ENCODE assay signal across 17 cellular contexts in genomic region chr22:28793976-28794584, GRCh38. TPM values are rescaled to one million over a fixed set of nuclear protein-coding genes. Genes with fewer than 3 reads are reported as not detected.
DNase-seq lines count a peak whose midpoint lies in the region; ATAC-seq, FAIRE-seq and TF ChIP-seq lines count a peak whose summit lies in the region.
"Had no signal": no experiment of that assay in that cellular context is flagged by ENCODE, and none has a peak within 500 bp of the region (broad histone marks: within the 10 kb centered on the region; RNA-seq: fewer than 3 reads in every experiment).

No MANE protein-coding gene starts in this region.

- TF ChIP-seq EP300 in GM12878 (IDR thresholded peaks at IDR 0.05; ENCODE audit: borderline replicate concordance in 1 of 2, control insufficient read depth in 1 of 2, low read depth in 2 of 2, low read length in 2 of 2) (no peak), esophagus muscularis mucosa (IDR thresholded peaks at IDR 0.05) (no peak)

- no peak overlapping the region for H2AFZ ChIP-seq in GM12878 (ENCODE audit: control insufficient read depth, low read depth, low read length)

- SMC1A ChIA-PET in GM12878 (lab: Charles Lee; ENCODE audit: uncharacterized antibody, unreplicated experiment): interaction anchor here (0.8 to 12.5 kb wide), 9 partner anchors 9 to 193 kb away, joined by 3 to 130 read pairs (median 4); no protein-coding TSS in a partner anchor

- BruUV-seq in GM12878 (replicated peaks; lab: Mats Ljungman, UMichigan): no TSS peak

- peaks cover 58% of the 10 kb centered on the region for H3K4me1 Mint-ChIP-seq in T-helper 1 cell treated with Interleukin-12 subunit alpha and Interleukin-12 subunit beta and Interleukin-4 antibody, amounts not matched to agents 30 μg/mL and 1 μg/mL, for 36 hours (ENCODE audit: low read depth)
- H3K4me1 Mint-ChIP-seq in naive thymus-derived CD8-positive, alpha-beta T cell: peaks cover 23 to 83% (median 79%) of the 10 kb centered on the region in 4 donors

- in situ Hi-C loops in GM12878 (cut with MboI) (no loop called here), ACHN (cut with HindIII; ENCODE audit: low pct_ligation_motif_present, low pct_unique_long_range_greater_than_20kb, low sequenced_read_pairs) (no loop called here)

- H3K9me3 Mint-ChIP-seq in T-helper 1 cell treated with Interleukin-12 subunit alpha and Interleukin-12 subunit beta and Interleukin-4 antibody, amounts not matched to agents 30 μg/mL and 1 μg/mL, for 36 hours: no peaks in the 10 kb centered on the region
- H3K9me3 Mint-ChIP-seq in naive thymus-derived CD8-positive, alpha-beta T cell: no peaks in the 10 kb centered on the region
- H3K9me3 Mint-ChIP-seq: HFFc6 had no signal

- no peaks in the 10 kb centered on the region for H3K27me3 ChIP-seq in GM12878 (replicated peaks in 1 of 2; ENCODE audit: control insufficient read depth in 2 of 2, insufficient read depth in 2 of 2, low read length in 1 of 2)
- no peaks in the 10 kb centered on the region for H3K27me3 ChIP-seq in esophagus muscularis mucosa
- H3K27me3 ChIP-seq in foreskin keratinocyte: no peaks in the 10 kb centered on the region

- H3K27ac ChIP-seq in GM12878 (ENCODE audit: control insufficient read depth, insufficient read depth): no peak overlapping the region
- H3K27ac ChIP-seq in esophagus muscularis mucosa (replicated peaks in 1 of 4): peak overlapping the region in 1 of 4 donors; percentile 5
- no peak overlapping the region for H3K27ac ChIP-seq in foreskin keratinocyte
- H3K27ac ChIP-seq: psoas muscle had no signal

- POLR2A ChIA-PET in GM12878 (lab: Charles Lee): interaction anchor here (1.0 to 5.7 kb wide), 3 partner anchors 17 to 25 kb away, joined by 4 to 29 read pairs (median 6); no protein-coding TSS in a partner anchor
- POLR2A ChIA-PET in naive thymus-derived CD8-positive, alpha-beta T cell (lab: Charles Lee): interaction anchor here (0.6 to 1.2 kb wide), 3 partner anchors 9 to 875 kb away, joined by 3 to 6 read pairs (median 3); no protein-coding TSS in a partner anchor

- H3K36me3 Mint-ChIP-seq in T-helper 1 cell treated with Interleukin-12 subunit alpha and Interleukin-12 subunit beta and Interleukin-4 antibody, amounts not matched to agents 30 μg/mL and 1 μg/mL, for 36 hours (ENCODE audit: low read depth): peaks cover 62% of the 10 kb centered on the region
- peaks cover 0 to 77% (median 21%) of the 10 kb centered on the region in 3 donors for H3K36me3 Mint-ChIP-seq in naive thymus-derived CD8-positive, alpha-beta T cell

- no peak for TF ChIP-seq RAD21 in GM12878 (IDR thresholded peaks at IDR 0.05; ENCODE audit: insufficient read depth, low read depth, low read length)

- H4K20me1 ChIP-seq in GM12878 (ENCODE audit: control insufficient read depth, insufficient read depth): no peaks in the 10 kb centered on the region

- no peaks in the 10 kb centered on the region for H3K27me3 Mint-ChIP-seq in T-helper 1 cell treated with Interleukin-12 subunit alpha and Interleukin-12 subunit beta and Interleukin-4 antibody, amounts not matched to agents 30 μg/mL and 1 μg/mL, for 36 hours (ENCODE audit: low read depth)
- H3K27me3 Mint-ChIP-seq in naive thymus-derived CD8-positive, alpha-beta T cell: no peaks in the 10 kb centered on the region

- TF ChIP-seq CTCF in GM12878 (IDR thresholded peaks at IDR 0.05 in 2 of 3, conservative IDR thresholded peaks at IDR 0.05 in 1 of 3; ENCODE audit: control insufficient read depth in 2 of 3, extremely low read depth in 1 of 3, insufficient read depth in 1 of 3, low read depth in 3 of 3, low read length in 3 of 3) (no peak), esophagus muscularis mucosa (IDR thresholded peaks at IDR 0.05) (no peak), foreskin keratinocyte (conservative IDR thresholded peaks at IDR 0.05) (no peak)

- no peak overlapping the region for H3K9ac ChIP-seq in GM12878 (ENCODE audit: control insufficient read depth, insufficient read depth, low read length)

- peak overlapping the region; percentile 56 for H3K4me3 Mint-ChIP-seq in T-helper 1 cell treated with Interleukin-12 subunit alpha and Interleukin-12 subunit beta and Interleukin-4 antibody, amounts not matched to agents 30 μg/mL and 1 μg/mL, for 36 hours
- peak overlapping the region in 4 of 10 donors; percentile 16 to 51 (median 36) for H3K4me3 Mint-ChIP-seq in naive thymus-derived CD8-positive, alpha-beta T cell
- H3K4me3 Mint-ChIP-seq: HFFc6 had no signal

- RAD21 ChIA-PET in GM12878 (lab: Charles Lee; ENCODE audit: unreplicated experiment): interaction anchor here (1.2 to 2.8 kb wide), 4 partner anchors 26 to 50 kb away, joined by 3 to 15 read pairs (median 4); no protein-coding TSS in a partner anchor

- intact Hi-C loops in GM12878 (cut with micrococcal nuclease; ENCODE audit: unreplicated experiment) (loop anchor here (5.0 to 10.0 kb wide), 2 partner anchors 52 to 119 kb away; partner anchors contain the start of genes CHEK2, HSCB and TTC28), esophagus muscularis mucosa (cut with DNase I) (no loop called here)

- peaks cover 50% of the 10 kb centered on the region for H3K4me1 ChIP-seq in GM12878 (ENCODE audit: control insufficient read depth, insufficient read depth, low read length)
- peaks cover 32 to 49% (median 44%) of the 10 kb centered on the region in 4 donors for H3K4me1 ChIP-seq in esophagus muscularis mucosa
- H3K4me1 ChIP-seq in foreskin keratinocyte: no peaks in the 10 kb centered on the region

- FAIRE-seq in GM19239 (lab: Jason Lieb, UNC) (peak; percentile 26), GM12878 (lab: Jason Lieb, UNC) (no peak)
- FAIRE-seq: TTC549 had no signal

- H3K36me3 ChIP-seq in GM12878 (ENCODE audit: control insufficient read depth in 2 of 2, insufficient read depth in 2 of 2, low read length in 1 of 2) (peaks cover 8 to 26% of the 10 kb centered on the region in 2 experiments), esophagus muscularis mucosa (peaks cover 34 to 77% (median 59%) of the 10 kb centered on the region in 4 donors)

- H3K79me2 ChIP-seq in GM12878 (ENCODE audit: control insufficient read depth, insufficient read depth, low read length): peaks cover 41% of the 10 kb centered on the region

- no peak overlapping the region; the same call in 1 of the 2 replicates for H3K4me2 ChIP-seq in GM12878 (ENCODE audit: control insufficient read depth, insufficient read depth)

- CTCF ChIA-PET in GM12878 (lab: Yijun Ruan, JAX): interaction anchor here (0.7 to 3.3 kb wide), 5 partner anchors 8 to 20 kb away, joined by 3 to 17 read pairs (median 6); partner anchors contain the start of gene CCDC117

- H3K9me3 ChIP-seq in GM12878 (replicated peaks; ENCODE audit: control insufficient read depth, insufficient read depth, low read length): no peaks in the 10 kb centered on the region
- no peaks in the 10 kb centered on the region for H3K9me3 ChIP-seq in esophagus muscularis mucosa
- H3K9me3 ChIP-seq: psoas muscle had no signal

- WGBS in GM12878 (ENCODE audit: insufficient coverage, insufficient replicate concordance, low lambda C conversion rate, missing lambda C conversion rate): 98% methylated on average over 4 of the region's 4 CpGs
- 76% methylated on average over 4 of the region's 4 CpGs for WGBS in esophagus muscularis mucosa

- peak overlapping the region; percentile 59 for H3K27ac Mint-ChIP-seq in T-helper 1 cell treated with Interleukin-12 subunit alpha and Interleukin-12 subunit beta and Interleukin-4 antibody, amounts not matched to agents 30 μg/mL and 1 μg/mL, for 36 hours
- peak overlapping the region; percentile 1 to 79 (median 66) for H3K27ac Mint-ChIP-seq in naive thymus-derived CD8-positive, alpha-beta T cell

- no peak overlapping the region for H3K4me3 ChIP-seq in GM12878
- no peak overlapping the region for H3K4me3 ChIP-seq in esophagus muscularis mucosa
- H3K4me3 ChIP-seq: psoas muscle had no signal

- no peak for ATAC-seq in GM12878
- no peak for ATAC-seq in naive thymus-derived CD8-positive, alpha-beta T cell
- ATAC-seq in foreskin keratinocyte: no peak
- ATAC-seq: psoas muscle; stimulated activated naive CD8-positive, alpha-beta T cell treated with anti-CD3 and anti-CD28 coated beads, Interleukin-15, Interleukin-2, amounts not matched to agents 100 U/mL and 50 U/mL, for 24 hours had no signal

- TF ChIP-seq POLR2A in GM12878 (IDR thresholded peaks at IDR 0.05; ENCODE audit: low read depth, low read length): no peak
- no peak for TF ChIP-seq POLR2A in esophagus muscularis mucosa (IDR thresholded peaks at IDR 0.05; ENCODE audit: low read depth)

- DNase-seq in T-helper 1 cell (no peak), GM19239 (ENCODE audit: insufficient read length, low spot score) (no peak), GM12878 (ENCODE audit: low read depth, low spot score) (no peak), esophagus muscularis mucosa (ENCODE audit: extremely low spot score) (no peak), ACHN (no peak), foreskin keratinocyte (no peak)
- no peak for DNase-seq in naive thymus-derived CD8-positive, alpha-beta T cell
- DNase-seq: activated CD4-positive, alpha-beta T cell treated with anti-CD3 and anti-CD28 coated beads, Interleukin-2, amount 50 U/mL, for 48 hours; HFFc6; IMR-90; NCI-H1417 treated with DMSO at 0.1 percent for 48 hours; psoas muscle; SHP77 treated with DMSO at 0.1 percent for 48 hours; stimulated activated CD4-positive, alpha-beta T cell treated with anti-CD3 and anti-CD28 coated beads, Interleukin-12 subunit alpha, Interleukin-12 subunit beta, amount 100 ng/mL, for 4 hours; stimulated activated naive CD8-positive, alpha-beta T cell treated with anti-CD3 and anti-CD28 coated beads, Interleukin-15, Interleukin-2, amounts not matched to agents 100 U/mL and 50 U/mL, for 24 hours had no signal

RNA-seq across cellular contexts. Expression of gene XBP1, which starts 6.3 kb away (rescaled TPM):
- 59.0 and 62.3 TPM in 2 replicates for total RNA-seq in GM12878 (2013; cell fraction: nucleolus; rRNA removed)
- 234 and 238 TPM in 2 replicates for total RNA-seq in GM12878 (2014; rRNA removed)
- total RNA-seq in GM12878 (2014; rRNA removed; fragmentation: Illumina TruSeq; extraction: Trizol): 134 and 138 TPM in 2 replicates
- total RNA-seq in GM12878 (2021): 141 and 149 TPM in 2 replicates
- polyA plus RNA-seq in GM12878 (2011; ENCODE audit: low read depth): 145 TPM
- 93.1 and 96.5 TPM in 2 replicates for polyA plus RNA-seq in GM12878 (2011; rRNA removed)
- 81.6 and 104 TPM in 2 replicates for polyA plus RNA-seq in GM12878 (2011; cell fraction: cytosol; rRNA removed)
- 46.9 and 50.2 TPM in 2 replicates for polyA plus RNA-seq in GM12878 (2011; cell fraction: nucleus; rRNA removed)
- 156 and 163 TPM in 2 replicates for polyA plus RNA-seq in GM12878 (2012)
- polyA plus RNA-seq in GM12878 (2014; fragmentation: Illumina TruSeq; extraction: Trizol): 165 and 186 TPM in 2 replicates
- polyA plus RNA-seq in GM12878 (2014; fragmentation: Nextera tagmentation; extraction: Ambion mirVana): 10 to 100 TPM; 44.5 to 67.3 TPM
- 149 and 183 TPM in 2 replicates for polyA plus RNA-seq in GM12878 (2014; rRNA removed)
- polyA plus RNA-seq in GM12878 (2016; fragmentation: Nextera tagmentation; extraction: Ambion mirVana): 100 to 1,000 TPM; 276 to 313 TPM
- 115 and 124 TPM in 2 replicates for polyA minus RNA-seq in GM12878 (2011; rRNA and poly(A)+ RNA removed)
- polyA minus RNA-seq in GM12878 (2011; cell fraction: cytosol; rRNA and poly(A)+ RNA removed): 39.5 and 42.4 TPM in 2 replicates
- polyA minus RNA-seq in GM12878 (2011; cell fraction: nucleus; rRNA and poly(A)+ RNA removed): 24.5 and 42.6 TPM in 2 replicates
- total RNA-seq in naive thymus-derived CD8-positive, alpha-beta T cell: 10 to 100 TPM; 55.1 to 56.0 TPM
- 100 to 1,000 TPM; 150 to 238 (median 176) TPM for polyA plus RNA-seq in naive thymus-derived CD8-positive, alpha-beta T cell
- total RNA-seq in esophagus muscularis mucosa: 100 to 1,000 TPM in 1 of 4 donors, 10 to 100 TPM in 3; 59.8 to 176 (median 70.2) TPM
- total RNA-seq in foreskin keratinocyte: 107 and 139 TPM in 2 replicates
- polyA plus RNA-seq in foreskin keratinocyte: 88.5 and 106 TPM in 2 replicates

RNA-seq across cellular contexts. Expression of gene CCDC117, which starts 21.6 kb away (rescaled TPM):
- total RNA-seq in GM12878 (2013; cell fraction: nucleolus; rRNA removed): 14.8 and 16.4 TPM in 2 replicates
- total RNA-seq in GM12878 (2014; rRNA removed) (18.0 and 21.2 TPM in 2 replicates), GM12878 (2014; rRNA removed; fragmentation: Illumina TruSeq; extraction: Trizol) (21.7 TPM in 2 replicates), GM12878 (2021) (19.5 and 24.2 TPM in 2 replicates), esophagus muscularis mucosa (10 to 100 TPM; 19.9 to 27.4 (median 20.1) TPM), foreskin keratinocyte (12.6 and 15.4 TPM in 2 replicates)
- 6.4 TPM for polyA plus RNA-seq in GM12878 (2011; ENCODE audit: low read depth)
- polyA plus RNA-seq in GM12878 (2011; rRNA removed) (24.6 and 49.9 TPM in 2 replicates), GM12878 (2014; fragmentation: Illumina TruSeq; extraction: Trizol) (22.2 and 26.1 TPM in 2 replicates), GM12878 (2014; fragmentation: Nextera tagmentation; extraction: Ambion mirVana) (1 to 10 TPM; 6.3 to 8.3 TPM), GM12878 (2014; rRNA removed) (11.7 and 12.8 TPM in 2 replicates), GM12878 (2016; fragmentation: Nextera tagmentation; extraction: Ambion mirVana) (10 to 100 TPM; 31.7 to 32.2 TPM), foreskin keratinocyte (4.5 and 6.2 TPM in 2 replicates)
- polyA plus RNA-seq in GM12878 (2011; cell fraction: cytosol; rRNA removed): 7.9 and 10.2 TPM in 2 replicates
- 4.3 and 7.9 TPM in 2 replicates for polyA plus RNA-seq in GM12878 (2011; cell fraction: nucleus; rRNA removed)
- polyA plus RNA-seq in GM12878 (2012): 13.3 TPM in 2 replicates
- 10.0 and 12.5 TPM in 2 replicates for polyA minus RNA-seq in GM12878 (2011; rRNA and poly(A)+ RNA removed)
- 11.5 and 15.5 TPM in 2 replicates for polyA minus RNA-seq in GM12878 (2011; cell fraction: cytosol; rRNA and poly(A)+ RNA removed)
- polyA minus RNA-seq in GM12878 (2011; cell fraction: nucleus; rRNA and poly(A)+ RNA removed): 2.4 and 4.3 TPM in 2 replicates
- 10 to 100 TPM; 16.6 to 17.6 TPM for total RNA-seq in naive thymus-derived CD8-positive, alpha-beta T cell
- polyA plus RNA-seq in naive thymus-derived CD8-positive, alpha-beta T cell: 10 to 100 TPM in 1 of 3 donors, 1 to 10 TPM in 2; 7.2 to 11.1 (median 7.7) TPM

RNA-seq across cellular contexts. Expression of gene HSCB, which starts 52.2 kb away (rescaled TPM):
- 6.1 and 7.0 TPM in 2 replicates for total RNA-seq in GM12878 (2013; cell fraction: nucleolus; rRNA removed)
- 20.8 and 21.2 TPM in 2 replicates for total RNA-seq in GM12878 (2014; rRNA removed)
- total RNA-seq in GM12878 (2014; rRNA removed; fragmentation: Illumina TruSeq; extraction: Trizol): 20.9 and 22.2 TPM in 2 replicates
- total RNA-seq in GM12878 (2021): 15.3 and 16.0 TPM in 2 replicates
- polyA plus RNA-seq in GM12878 (2011; ENCODE audit: low read depth): 15.0 TPM
- 18.3 and 20.8 TPM in 2 replicates for polyA plus RNA-seq in GM12878 (2011; rRNA removed)
- polyA plus RNA-seq in GM12878 (2011; cell fraction: cytosol; rRNA removed): 15.6 and 17.7 TPM in 2 replicates
- polyA plus RNA-seq in GM12878 (2011; cell fraction: nucleus; rRNA removed): 2.9 and 3.4 TPM in 2 replicates
- 19.5 and 23.4 TPM in 2 replicates for polyA plus RNA-seq in GM12878 (2012)
- polyA plus RNA-seq in GM12878 (2014; fragmentation: Illumina TruSeq; extraction: Trizol): 15.9 and 18.7 TPM in 2 replicates
- 10 to 100 TPM; 10.6 to 19.0 TPM for polyA plus RNA-seq in GM12878 (2014; fragmentation: Nextera tagmentation; extraction: Ambion mirVana)
- 24.2 and 26.6 TPM in 2 replicates for polyA plus RNA-seq in GM12878 (2014; rRNA removed)
- polyA plus RNA-seq in GM12878 (2016; fragmentation: Nextera tagmentation; extraction: Ambion mirVana): 10 to 100 TPM; 26.9 to 28.4 TPM
- 4.1 and 6.5 TPM in 2 replicates for polyA minus RNA-seq in GM12878 (2011; rRNA and poly(A)+ RNA removed)
- polyA minus RNA-seq in GM12878 (2011; cell fraction: cytosol; rRNA and poly(A)+ RNA removed): 3.6 and 4.5 TPM in 2 replicates
- 2.5 and 3.9 TPM in 2 replicates for polyA minus RNA-seq in GM12878 (2011; cell fraction: nucleus; rRNA and poly(A)+ RNA removed)
- 10 to 100 TPM; 11.7 to 12.1 TPM for total RNA-seq in naive thymus-derived CD8-positive, alpha-beta T cell
- polyA plus RNA-seq in naive thymus-derived CD8-positive, alpha-beta T cell: 10 to 100 TPM in 2 of 3 donors, 1 to 10 TPM in 1; 9.1 to 11.5 (median 11.5) TPM
- 10 to 100 TPM; 13.7 to 30.0 (median 15.7) TPM for total RNA-seq in esophagus muscularis mucosa
- 9.3 and 12.0 TPM in 2 replicates for total RNA-seq in foreskin keratinocyte
- polyA plus RNA-seq in foreskin keratinocyte: 13.8 and 14.4 TPM in 2 replicates

RNA-seq across cellular contexts. Expression of gene CHEK2, which starts 52.5 kb away (rescaled TPM):
- total RNA-seq in GM12878 (2013; cell fraction: nucleolus; rRNA removed): 59.0 and 64.3 TPM in 2 replicates
- total RNA-seq in GM12878 (2014; rRNA removed) (17.8 and 20.7 TPM in 2 replicates), GM12878 (2014; rRNA removed; fragmentation: Illumina TruSeq; extraction: Trizol) (22.9 and 25.6 TPM in 2 replicates), GM12878 (2021) (18.4 and 29.9 TPM in 2 replicates), esophagus muscularis mucosa (1 to 10 TPM; 2.9 to 5.1 (median 4.8) TPM), foreskin keratinocyte (22.4 and 22.5 TPM in 2 replicates)
- polyA plus RNA-seq in GM12878 (2011; ENCODE audit: low read depth): 20.8 TPM
- polyA plus RNA-seq in GM12878 (2011; rRNA removed) (59.7 and 61.5 TPM in 2 replicates), GM12878 (2014; fragmentation: Illumina TruSeq; extraction: Trizol) (27.7 and 36.9 TPM in 2 replicates), GM12878 (2014; fragmentation: Nextera tagmentation; extraction: Ambion mirVana) (10 to 100 TPM; 31.1 to 31.4 TPM), GM12878 (2014; rRNA removed) (21.3 and 22.5 TPM in 2 replicates), GM12878 (2016; fragmentation: Nextera tagmentation; extraction: Ambion mirVana) (10 to 100 TPM; 15.7 to 18.5 TPM), foreskin keratinocyte (20.4 and 25.2 TPM in 2 replicates)
- 43.5 and 70.8 TPM in 2 replicates for polyA plus RNA-seq in GM12878 (2011; cell fraction: cytosol; rRNA removed)
- 39.7 and 41.2 TPM in 2 replicates for polyA plus RNA-seq in GM12878 (2011; cell fraction: nucleus; rRNA removed)
- 14.3 and 19.4 TPM in 2 replicates for polyA plus RNA-seq in GM12878 (2012)
- 28.1 and 40.4 TPM in 2 replicates for polyA minus RNA-seq in GM12878 (2011; rRNA and poly(A)+ RNA removed)
- 19.4 and 26.2 TPM in 2 replicates for polyA minus RNA-seq in GM12878 (2011; cell fraction: cytosol; rRNA and poly(A)+ RNA removed)
- polyA minus RNA-seq in GM12878 (2011; cell fraction: nucleus; rRNA and poly(A)+ RNA removed): 17.9 and 36.3 TPM in 2 replicates
- total RNA-seq in naive thymus-derived CD8-positive, alpha-beta T cell: 1 to 10 TPM; 6.9 to 7.7 TPM
- polyA plus RNA-seq in naive thymus-derived CD8-positive, alpha-beta T cell: 10 to 100 TPM in 1 of 3 donors, 1 to 10 TPM in 2; 6.7 to 10.1 (median 7.9) TPM
